In the genomic region with DNA sequence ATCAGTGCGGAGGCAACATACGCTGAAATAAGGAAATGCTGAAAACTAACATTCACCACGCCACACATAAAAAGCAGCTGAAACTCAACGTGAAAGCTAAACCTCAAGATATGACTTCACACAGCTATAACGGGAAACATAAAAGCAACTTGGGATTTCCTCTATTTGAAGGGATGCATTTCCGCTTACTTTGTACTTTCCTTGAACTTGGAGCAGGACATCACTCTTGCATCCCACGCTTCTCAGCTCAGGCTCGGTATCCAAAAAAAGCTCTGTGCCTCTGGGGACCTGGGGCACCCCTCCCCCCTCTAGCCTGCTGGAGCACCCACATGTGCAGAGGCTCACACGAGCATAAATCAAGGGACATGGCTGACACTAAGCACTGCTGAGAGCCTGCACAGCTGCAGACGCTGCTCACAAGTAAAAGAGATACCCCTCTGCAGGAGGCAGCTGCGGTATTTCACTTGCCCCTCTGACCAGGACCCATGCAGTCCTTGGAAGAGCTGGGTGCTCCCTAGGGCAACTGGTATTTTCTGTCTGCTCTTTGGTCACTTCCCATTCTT, we compare ENCODE assay signal across 9 cellular contexts.
DNase-seq lines count a peak whose midpoint lies in the region; ATAC-seq and TF ChIP-seq lines count a peak whose summit lies in the region.
"Had no signal": no experiment of that assay in that cellular context is flagged by ENCODE, and none has a peak within 500 bp of the region (broad histone marks: within the 10 kb centered on the region; RNA-seq: fewer than 3 reads in every experiment).

No MANE protein-coding gene starts in this region.

- H3K27ac ChIP-seq in HEK293 (ENCODE audit: extremely low read depth, low read depth, low read length) = no peak overlapping the region

- peaks cover 24% of the 10 kb centered on the region for H3K4me1 ChIP-seq in HEK293 (ENCODE audit: control insufficient read depth, insufficient read depth, low read length)

- no peaks in the 10 kb centered on the region for H3K4me1 Mint-ChIP-seq in stimulated activated effector memory CD8-positive, alpha-beta T cell treated with anti-CD3 and anti-CD28 coated beads, Interleukin-12 subunit alpha, Interleukin-12 subunit beta, amount 100 ng/mL, for 72 hours

- no peak overlapping the region for H3K27ac Mint-ChIP-seq in stimulated activated effector memory CD8-positive, alpha-beta T cell treated with anti-CD3 and anti-CD28 coated beads, Interleukin-12 subunit alpha, Interleukin-12 subunit beta, amount 100 ng/mL, for 72 hours

- peak; percentile 13 for ATAC-seq in stimulated activated effector memory CD8-positive, alpha-beta T cell treated with anti-CD3 and anti-CD28 coated beads, Interleukin-12 subunit alpha, Interleukin-12 subunit beta, amount 100 ng/mL, for 72 hours

- DNase-seq in NCI-H1092 treated with DMSO at 0.1 percent for 48 hours (lab: John Stamatoyannopoulos, UW) (peak; percentile 8), NCI-H1092 (lab: John Stamatoyannopoulos, UW) (no peak), NAMALWA (ENCODE audit: low spot score) (peak; percentile 74), fibroblast of peridontal ligament (ENCODE audit: extremely low read depth) (peak; percentile 63), NCI-H774 (lab: John Stamatoyannopoulos, UW) (no peak), posterior cingulate gyrus (no peak)
- no peak for DNase-seq in stimulated activated effector memory CD8-positive, alpha-beta T cell treated with anti-CD3 and anti-CD28 coated beads, Interleukin-12 subunit alpha, Interleukin-12 subunit beta, amount 100 ng/mL, for 72 hours (ENCODE audit: low spot score in 2 of 2)

- no peaks in the 10 kb centered on the region for H3K36me3 Mint-ChIP-seq in stimulated activated effector memory CD8-positive, alpha-beta T cell treated with anti-CD3 and anti-CD28 coated beads, Interleukin-12 subunit alpha, Interleukin-12 subunit beta, amount 100 ng/mL, for 72 hours

- no peak overlapping the region for H3K4me3 Mint-ChIP-seq in stimulated activated effector memory CD8-positive, alpha-beta T cell treated with anti-CD3 and anti-CD28 coated beads, Interleukin-12 subunit alpha, Interleukin-12 subunit beta, amount 100 ng/mL, for 72 hours

- no peak overlapping the region for H3K4me3 ChIP-seq in HEK293 (ENCODE audit: low read depth, low read length)
- H3K4me3 ChIP-seq: skin epidermis had no signal

- POLR2A ChIA-PET in HEK293 (lab: Yijun Ruan, JAX) = interaction anchor here (0.6 kb wide), 2 partner anchors 61 to 117 kb away, joined by 3 to 4 read pairs; no protein-coding TSS in a partner anchor

- CTCF ChIA-PET in HEK293 (lab: Yijun Ruan, JAX) = interaction anchor here (1.0 kb wide), 1 partner anchor 48 kb away, joined by 4 read pairs; no protein-coding TSS in a partner anchor

- intact Hi-C loops in posterior cingulate gyrus (cut with DNase I) = no loop called here

- no peak for TF ChIP-seq CTCF in HEK293 (tag by site-specific recombination; IDR thresholded peaks at IDR 0.05)

- H3K9me3 Mint-ChIP-seq in stimulated activated effector memory CD8-positive, alpha-beta T cell treated with anti-CD3 and anti-CD28 coated beads, Interleukin-12 subunit alpha, Interleukin-12 subunit beta, amount 100 ng/mL, for 72 hours = no peaks in the 10 kb centered on the region

- no peaks in the 10 kb centered on the region for H3K9me3 ChIP-seq in HEK293 (ENCODE audit: control insufficient read depth, insufficient read depth, low read depth, low read length)

- H3K36me3 ChIP-seq in HEK293 (ENCODE audit: control insufficient read depth in 2 of 2, insufficient read depth in 1 of 2, low read length in 2 of 2) = no peaks in the 10 kb centered on the region; a peak in 1 of 3 replicates

TF ChIP-seq in HEK293, 187 proteins besides CTCF, POLR2A, EP300 and RAD21 (continues in another document):
- TF ChIP-seq ZSCAN30 (tag by site-specific recombination; IDR thresholded peaks at IDR 0.05) (no peak), ZBTB17 (tag by site-specific recombination; IDR thresholded peaks at IDR 0.05) (peak; percentile 34; the same call in 1 of the 2 replicates), GLIS2 (tag by site-specific recombination; IDR thresholded peaks at IDR 0.05) (peak; percentile 39; the same call in 1 of the 2 replicates), ZNF292 (tag by site-specific recombination; IDR thresholded peaks at IDR 0.05; ENCODE audit: borderline replicate concordance, low read depth) (no peak), ZNF214 (tag by site-specific recombination; IDR thresholded peaks at IDR 0.05; ENCODE audit: borderline replicate concordance) (no peak), ZNF146 (tag by site-specific recombination; IDR thresholded peaks at IDR 0.05) (no peak), PRDM1 (tag by site-specific recombination; IDR thresholded peaks at IDR 0.05) (peak; percentile 69), GLI4 (tag by site-specific recombination; IDR thresholded peaks at IDR 0.05) (no peak), ZNF624 (tag by site-specific recombination; IDR thresholded peaks at IDR 0.05) (no peak)
- TF ChIP-seq, protein P1, sequence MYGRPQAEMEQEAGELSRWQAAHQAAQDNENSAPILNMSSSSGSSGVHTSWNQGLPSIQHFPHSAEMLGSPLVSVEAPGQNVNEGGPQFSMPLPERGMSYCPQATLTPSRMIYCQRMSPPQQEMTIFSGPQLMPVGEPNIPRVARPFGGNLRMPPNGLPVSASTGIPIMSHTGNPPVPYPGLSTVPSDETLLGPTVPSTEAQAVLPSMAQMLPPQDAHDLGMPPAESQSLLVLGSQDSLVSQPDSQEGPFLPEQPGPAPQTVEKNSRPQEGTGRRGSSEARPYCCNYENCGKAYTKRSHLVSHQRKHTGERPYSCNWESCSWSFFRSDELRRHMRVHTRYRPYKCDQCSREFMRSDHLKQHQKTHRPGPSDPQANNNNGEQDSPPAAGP (tag by site-specific recombination; IDR thresholded peaks at IDR 0.05) = no peak
- TF ChIP-seq, protein P2, sequence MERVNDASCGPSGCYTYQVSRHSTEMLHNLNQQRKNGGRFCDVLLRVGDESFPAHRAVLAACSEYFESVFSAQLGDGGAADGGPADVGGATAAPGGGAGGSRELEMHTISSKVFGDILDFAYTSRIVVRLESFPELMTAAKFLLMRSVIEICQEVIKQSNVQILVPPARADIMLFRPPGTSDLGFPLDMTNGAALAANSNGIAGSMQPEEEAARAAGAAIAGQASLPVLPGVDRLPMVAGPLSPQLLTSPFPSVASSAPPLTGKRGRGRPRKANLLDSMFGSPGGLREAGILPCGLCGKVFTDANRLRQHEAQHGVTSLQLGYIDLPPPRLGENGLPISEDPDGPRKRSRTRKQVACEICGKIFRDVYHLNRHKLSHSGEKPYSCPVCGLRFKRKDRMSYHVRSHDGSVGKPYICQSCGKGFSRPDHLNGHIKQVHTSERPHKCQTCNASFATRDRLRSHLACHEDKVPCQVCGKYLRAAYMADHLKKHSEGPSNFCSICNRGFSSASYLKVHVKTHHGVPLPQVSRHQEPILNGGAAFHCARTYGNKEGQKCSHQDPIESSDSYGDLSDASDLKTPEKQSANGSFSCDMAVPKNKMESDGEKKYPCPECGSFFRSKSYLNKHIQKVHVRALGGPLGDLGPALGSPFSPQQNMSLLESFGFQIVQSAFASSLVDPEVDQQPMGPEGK (tag by site-specific recombination; IDR thresholded peaks at IDR 0.05) = peak; percentile 35
- TF ChIP-seq, protein P3, sequence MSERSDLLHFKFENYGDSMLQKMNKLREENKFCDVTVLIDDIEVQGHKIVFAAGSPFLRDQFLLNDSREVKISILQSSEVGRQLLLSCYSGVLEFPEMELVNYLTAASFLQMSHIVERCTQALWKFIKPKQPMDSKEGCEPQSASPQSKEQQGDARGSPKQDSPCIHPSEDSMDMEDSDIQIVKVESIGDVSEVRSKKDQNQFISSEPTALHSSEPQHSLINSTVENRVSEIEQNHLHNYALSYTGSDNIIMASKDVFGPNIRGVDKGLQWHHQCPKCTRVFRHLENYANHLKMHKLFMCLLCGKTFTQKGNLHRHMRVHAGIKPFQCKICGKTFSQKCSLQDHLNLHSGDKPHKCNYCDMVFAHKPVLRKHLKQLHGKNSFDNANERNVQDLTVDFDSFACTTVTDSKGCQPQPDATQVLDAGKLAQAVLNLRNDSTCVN (tag by site-specific recombination; optimal IDR thresholded peaks at IDR 0.05) = no peak
- TF ChIP-seq, protein P4, sequence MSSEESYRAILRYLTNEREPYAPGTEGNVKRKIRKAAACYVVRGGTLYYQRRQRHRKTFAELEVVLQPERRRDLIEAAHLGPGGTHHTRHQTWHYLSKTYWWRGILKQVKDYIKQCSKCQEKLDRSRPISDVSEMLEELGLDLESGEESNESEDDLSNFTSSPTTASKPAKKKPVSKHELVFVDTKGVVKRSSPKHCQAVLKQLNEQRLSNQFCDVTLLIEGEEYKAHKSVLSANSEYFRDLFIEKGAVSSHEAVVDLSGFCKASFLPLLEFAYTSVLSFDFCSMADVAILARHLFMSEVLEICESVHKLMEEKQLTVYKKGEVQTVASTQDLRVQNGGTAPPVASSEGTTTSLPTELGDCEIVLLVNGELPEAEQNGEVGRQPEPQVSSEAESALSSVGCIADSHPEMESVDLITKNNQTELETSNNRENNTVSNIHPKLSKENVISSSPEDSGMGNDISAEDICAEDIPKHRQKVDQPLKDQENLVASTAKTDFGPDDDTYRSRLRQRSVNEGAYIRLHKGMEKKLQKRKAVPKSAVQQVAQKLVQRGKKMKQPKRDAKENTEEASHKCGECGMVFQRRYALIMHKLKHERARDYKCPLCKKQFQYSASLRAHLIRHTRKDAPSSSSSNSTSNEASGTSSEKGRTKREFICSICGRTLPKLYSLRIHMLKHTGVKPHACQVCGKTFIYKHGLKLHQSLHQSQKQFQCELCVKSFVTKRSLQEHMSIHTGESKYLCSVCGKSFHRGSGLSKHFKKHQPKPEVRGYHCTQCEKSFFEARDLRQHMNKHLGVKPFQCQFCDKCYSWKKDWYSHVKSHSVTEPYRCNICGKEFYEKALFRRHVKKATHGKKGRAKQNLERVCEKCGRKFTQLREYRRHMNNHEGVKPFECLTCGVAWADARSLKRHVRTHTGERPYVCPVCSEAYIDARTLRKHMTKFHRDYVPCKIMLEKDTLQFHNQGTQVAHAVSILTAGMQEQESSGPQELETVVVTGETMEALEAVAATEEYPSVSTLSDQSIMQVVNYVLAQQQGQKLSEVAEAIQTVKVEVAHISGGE (tag by site-specific recombination; conservative IDR thresholded peaks at IDR 0.05; ENCODE audit: low read depth) = no peak
- TF ChIP-seq, protein P5, sequence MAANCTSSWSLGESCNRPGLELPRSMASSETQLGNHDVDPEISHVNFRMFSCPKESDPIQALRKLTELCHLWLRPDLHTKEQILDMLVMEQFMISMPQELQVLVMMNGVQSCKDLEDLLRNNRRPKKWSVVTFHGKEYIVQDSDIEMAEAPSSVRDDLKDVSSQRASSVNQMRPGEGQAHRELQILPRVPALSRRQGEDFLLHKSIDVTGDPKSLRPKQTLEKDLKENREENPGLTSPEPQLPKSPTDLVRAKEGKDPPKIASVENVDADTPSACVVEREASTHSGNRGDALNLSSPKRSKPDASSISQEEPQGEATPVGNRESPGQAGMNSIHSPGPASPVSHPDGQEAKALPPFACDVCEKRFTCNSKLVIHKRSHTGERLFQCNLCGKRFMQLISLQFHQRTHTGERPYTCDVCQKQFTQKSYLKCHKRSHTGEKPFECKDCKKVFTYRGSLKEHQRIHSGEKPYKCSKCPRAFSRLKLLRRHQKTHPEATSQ (tag by site-specific recombination; IDR thresholded peaks at IDR 0.05) = no peak

Comparison
In these comparisons a context has a peak if more than half of its experiments do, and no peak if none do; other contexts are left out.
1. DNase-seq: peak in NCI-H1092 treated with DMSO at 0.1 percent for 48 hours (single experiment), NAMALWA (single experiment) and fibroblast of peridontal ligament (single experiment); none in NCI-H1092 (single experiment), stimulated activated effector memory CD8-positive, alpha-beta T cell treated with anti-CD3 and anti-CD28 coated beads, Interleukin-12 subunit alpha, Interleukin-12 subunit beta, amount 100 ng/mL, for 72 hours (0 of 2), NCI-H774 (single experiment) and posterior cingulate gyrus (0 of 10).